Comparison of ENCODE assay signal across 32 cellular contexts in genomic region chr7:92002720-92003119, GRCh38.
A peak's percentile ranks its signal among the peaks of the same experiment; 100 is the strongest.
DNase-seq lines count a peak whose midpoint lies in the region; ATAC-seq, FAIRE-seq and TF ChIP-seq lines count a peak whose summit lies in the region.
"Had no signal": no experiment of that assay in that cellular context is flagged by ENCODE, and none has a peak within 500 bp of the region (broad histone marks: within the 10 kb centered on the region; RNA-seq: fewer than 3 reads in every experiment).

No MANE protein-coding gene starts in this region.

- TF ChIP-seq EP300 in upper lobe of left lung (IDR thresholded peaks at IDR 0.05) = no peak

- H3K79me2 ChIP-seq in MM.1S (ENCODE audit: low read length) = no peaks in the 10 kb centered on the region

- intact Hi-C loops in kidney (cut with DNase I) = no loop called here

- TF ChIP-seq CTCF in MM.1S (IDR thresholded peaks at IDR 0.05; ENCODE audit: low read length) (no peak), kidney (IDR thresholded peaks at IDR 0.05; ENCODE audit: borderline replicate concordance, extremely low read depth, insufficient read depth) (no peak), upper lobe of left lung (IDR thresholded peaks at IDR 0.05) (no peak)

- no peaks in the 10 kb centered on the region for H3K27me3 ChIP-seq in MM.1S (replicated peaks; ENCODE audit: insufficient read depth, low read length)
- H3K27me3 ChIP-seq in upper lobe of left lung = no peaks in the 10 kb centered on the region
- H3K27me3 ChIP-seq: breast epithelium, esophagus squamous epithelium, gastroesophageal sphincter, upper lobe of right lung had no signal

- H2AFZ ChIP-seq in MM.1S (ENCODE audit: low read length) = no peak overlapping the region

- no peak for TF ChIP-seq POLR2A in upper lobe of left lung (IDR thresholded peaks at IDR 0.05)

- no peaks in the 10 kb centered on the region for H3K9me2 ChIP-seq in MM.1S (replicated peaks; ENCODE audit: insufficient read depth, low read length)

- H4K20me1 ChIP-seq in MM.1S (ENCODE audit: insufficient read depth, low read length) = no peaks in the 10 kb centered on the region

- DNase-seq in MM.1S = peak; percentile 57
- no peak for DNase-seq in kidney
- no peak for DNase-seq in UCSD-AML1 (lab: John Stamatoyannopoulos, UW; ENCODE audit: unreplicated experiment)
- DNase-seq in cerebellar cortex (ENCODE audit: low spot score) = no peak
- no peak for DNase-seq in upper lobe of left lung
- DNase-seq: activated CD4-positive, alpha-beta T cell treated with anti-CD3 and anti-CD28 coated beads, Interleukin-2, amount 10 ng/mL, durations not matched to agents 7 days and 5 days; activated CD8-positive, alpha-beta memory T cell treated with anti-CD3 and anti-CD28 coated beads, Interleukin-2, amount 10 ng/mL, durations not matched to agents 7 days and 5 days; activated naive CD4-positive, alpha-beta T cell treated with anti-CD3 and anti-CD28 coated beads, Interleukin-2, amount 50 U/mL, for 16 hours; amygdala; esophagus squamous epithelium; GF-D8; hypothalamus; left ventricle myocardium superior; midbrain; naive thymus-derived CD8-positive, alpha-beta T cell; NCI-H1092 treated with DMSO at 0.1 percent for 48 hours; NCI-H1930; NCI-H2227 treated with DMSO at 0.1 percent for 48 hours; NCI-H748 treated with DMSO at 0.1 percent for 48 hours; small intestine; stimulated activated CD4-positive, alpha-beta T cell treated with anti-CD3 and anti-CD28 coated beads, Interleukin-1b, Interleukin-23, amount 100 ng/mL, for 48 hours; T-helper 2 cell; upper lobe of right lung; WERI-Rb-1 had no signal

- ATAC-seq in GM18519 (IDR thresholded peaks at IDR 0.05; ENCODE audit: low FRiP score, unreplicated experiment) (peak; percentile 85), GM21390 (IDR thresholded peaks at IDR 0.05; ENCODE audit: unreplicated experiment) (peak; percentile 91), HG02885 (IDR thresholded peaks at IDR 0.05; ENCODE audit: poor library complexity, unreplicated experiment) (peak; percentile 62), upper lobe of left lung (ENCODE audit: low FRiP score in 2 of 2) (no peak)
- ATAC-seq: A549; activated CD8-positive, alpha-beta memory T cell treated with anti-CD3 and anti-CD28 coated beads, Interleukin-2, amount 10 ng/mL, durations not matched to agents 7 days and 5 days; gastroesophageal sphincter; left ventricle myocardium superior; naive thymus-derived CD8-positive, alpha-beta T cell; upper lobe of right lung had no signal

- H3K9ac ChIP-seq in MM.1S (ENCODE audit: low read length) (no peak overlapping the region), kidney (ENCODE audit: low read length in 2 of 2) (no peak overlapping the region)

- H3K36me3 ChIP-seq in MM.1S (replicated peaks; ENCODE audit: insufficient read depth, low read length) (no peaks in the 10 kb centered on the region; the same call in 1 of the 2 replicates), kidney (ENCODE audit: control insufficient read depth in 1 of 2, insufficient read depth in 2 of 2, low read length in 2 of 2) (peaks cover 5 to 9% of the 10 kb centered on the region in 2 donors), upper lobe of left lung (peaks cover 0 to 49% (median 19%) of the 10 kb centered on the region in 4 donors)
- H3K36me3 ChIP-seq: breast epithelium had no signal

- H3K4me1 ChIP-seq in MM.1S (ENCODE audit: low read length) (peaks cover 18% of the 10 kb centered on the region), kidney (ENCODE audit: control insufficient read depth in 1 of 2, insufficient read depth in 1 of 2, low read depth in 1 of 2, low read length in 2 of 2) (no peaks in the 10 kb centered on the region), upper lobe of left lung (no peaks in the 10 kb centered on the region)
- H3K4me1 ChIP-seq: A549, breast epithelium, esophagus squamous epithelium, gastroesophageal sphincter, upper lobe of right lung had no signal

- H3K4me3 ChIP-seq in MM.1S (ENCODE audit: low read length) (no peak overlapping the region), kidney (ENCODE audit: low read length in 2 of 2) (no peak overlapping the region), upper lobe of left lung (no peak overlapping the region)
- H3K4me3 ChIP-seq: A549, breast epithelium, coronary artery, esophagus squamous epithelium, gastroesophageal sphincter, upper lobe of right lung had no signal

- WGBS in upper lobe of left lung, 2 donors = 92 to 97% methylated on average over 1 of the region's 1 CpG

- H3K27ac ChIP-seq in MM.1S (ENCODE audit: low read length) (no peak overlapping the region), kidney (ENCODE audit: low read depth in 2 of 2, low read length in 2 of 2) (no peak overlapping the region), upper lobe of left lung (no peak overlapping the region)
- H3K27ac ChIP-seq: A549, breast epithelium, coronary artery, esophagus squamous epithelium, gastroesophageal sphincter, RWPE1, upper lobe of right lung, WERI-Rb-1 had no signal

- H3F3A ChIP-seq in MM.1S (ENCODE audit: insufficient read depth, low read length) = no peaks in the 10 kb centered on the region; the same call in 1 of the 2 replicates

- FAIRE-seq in kidney (lab: Jason Lieb, UNC) = no peak
- FAIRE-seq: A549 had no signal

- H3K9me3 ChIP-seq in MM.1S (replicated peaks; ENCODE audit: insufficient read depth, low read length) (no peaks in the 10 kb centered on the region), kidney (ENCODE audit: control insufficient read depth in 1 of 2, low read length in 2 of 2) (no peaks in the 10 kb centered on the region), upper lobe of left lung (no peaks in the 10 kb centered on the region)
- H3K9me3 ChIP-seq: A549, breast epithelium, esophagus squamous epithelium, gastroesophageal sphincter, upper lobe of right lung had no signal

- 0 out of 2 replicates have a peak overlapping the region, but pooled peaks have one; percentile 3 for H3K4me2 ChIP-seq in MM.1S (ENCODE audit: low read depth, low read length)
- H3K4me2 ChIP-seq: A549 had no signal

Comparison
In these comparisons a context has a peak if more than half of its experiments do, and no peak if none do; other contexts are left out.
1. ATAC-seq: peak in GM18519 (single experiment), GM21390 (single experiment) and HG02885 (single experiment); none in upper lobe of left lung (0 of 2).